Comparison of ENCODE assay signal across 13 cellular contexts in the genomic region with DNA sequence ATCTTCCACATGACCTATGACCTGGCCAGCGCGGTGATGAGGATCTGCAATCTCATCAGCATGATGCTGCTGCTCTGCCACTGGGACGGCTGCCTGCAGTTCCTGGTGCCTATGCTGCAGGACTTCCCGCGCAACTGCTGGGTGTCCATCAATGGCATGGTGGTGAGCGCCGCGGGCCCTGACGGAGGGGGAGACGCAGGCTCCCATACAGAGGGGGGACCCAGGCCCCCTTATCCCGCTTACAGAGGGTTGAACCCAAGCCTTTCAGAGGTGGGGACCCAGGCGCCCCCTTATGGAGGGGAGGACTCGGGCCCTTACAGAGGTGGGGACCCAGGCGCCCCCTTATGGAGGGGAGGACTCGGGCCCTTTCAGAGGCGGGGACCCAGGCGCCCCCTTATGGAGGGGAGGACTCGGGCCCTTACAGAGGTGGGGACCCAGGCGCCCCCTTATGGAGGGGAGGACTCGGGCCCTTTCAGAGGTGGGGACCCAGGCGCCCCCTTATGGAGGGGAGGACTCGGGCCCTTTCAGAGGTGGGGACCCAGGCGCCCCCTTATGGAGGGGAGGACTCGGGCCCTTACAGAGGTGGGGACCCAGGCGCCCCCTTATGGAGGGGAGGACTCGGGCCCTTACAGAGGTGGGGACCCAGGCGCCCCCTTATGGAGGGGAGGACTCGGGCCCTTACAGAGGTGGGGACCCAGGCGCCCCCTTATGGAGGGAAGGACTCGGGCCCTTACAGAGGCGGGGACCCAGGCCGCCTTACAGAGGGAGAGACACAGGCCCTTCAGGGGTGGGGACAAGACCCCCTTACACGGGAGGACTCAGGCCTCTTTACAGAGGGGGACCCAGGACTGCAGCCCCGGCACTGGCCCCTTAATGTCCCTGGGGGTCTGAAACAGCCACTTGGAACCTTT. TPM values are rescaled to one million over a fixed set of nuclear protein-coding genes. Genes with fewer than 3 reads are reported as not detected.
DNase-seq lines count a peak whose midpoint lies in the region; ATAC-seq and TF ChIP-seq lines count a peak whose summit lies in the region.
"Not testable (repeated sequence)": the region's sequence is repeated elsewhere in the genome, so short reads cannot be mapped to it uniquely, and the experiment has no call there.
"Had no signal": no experiment of that assay in that cellular context is flagged by ENCODE, and none has a peak within 500 bp of the region (broad histone marks: within the 10 kb centered on the region; RNA-seq: fewer than 3 reads in every experiment).

No MANE protein-coding gene starts in this region.

- not testable (repeated sequence) for H3K27ac Mint-ChIP-seq in activated CD4-positive, alpha-beta T cell treated with anti-CD3 and anti-CD28 coated beads, Interleukin-2, amount 10 ng/mL, durations not matched to agents 24 days and 14 days; activated T-cell treated with anti-CD3 and anti-CD28 coated beads, Interleukin-2, amount 50 U/mL, for 72 hours; endothelial cell (ENCODE audit: unreplicated experiment); stimulated activated memory B cell treated with anti-CD40 and anti-IgM and Interleukin-4, amounts not matched to agents 10 μg/mL and 1 μg/mL and 100 μg/mL, for 72 hours

- H3K4me3 Mint-ChIP-seq in activated CD4-positive, alpha-beta T cell treated with anti-CD3 and anti-CD28 coated beads, Interleukin-2, amount 10 ng/mL, durations not matched to agents 24 days and 14 days; endothelial cell (ENCODE audit: unreplicated experiment); stimulated activated memory B cell treated with anti-CD40 and anti-IgM and Interleukin-4, amounts not matched to agents 10 μg/mL and 1 μg/mL and 100 μg/mL, for 72 hours: not testable (repeated sequence)
- peak overlapping the region in 1 of 2 donors; percentile 73 for H3K4me3 Mint-ChIP-seq in activated T-cell treated with anti-CD3 and anti-CD28 coated beads, Interleukin-2, amount 50 U/mL, for 72 hours

- H3K9me3 Mint-ChIP-seq in activated CD4-positive, alpha-beta T cell treated with anti-CD3 and anti-CD28 coated beads, Interleukin-2, amount 10 ng/mL, durations not matched to agents 24 days and 14 days; activated T-cell treated with anti-CD3 and anti-CD28 coated beads, Interleukin-2, amount 50 U/mL, for 72 hours: not testable (repeated sequence)
- H3K9me3 Mint-ChIP-seq in endothelial cell (ENCODE audit: unreplicated experiment): peaks cover 10% of the 10 kb centered on the region
- H3K9me3 Mint-ChIP-seq in stimulated activated memory B cell treated with anti-CD40 and anti-IgM and Interleukin-4, amounts not matched to agents 10 μg/mL and 1 μg/mL and 100 μg/mL, for 72 hours: peaks cover 15% of the 10 kb centered on the region

- intact Hi-C loops in activated CD4-positive, alpha-beta T cell treated with anti-CD3 and anti-CD28 coated beads, Interleukin-2, amount 10 ng/mL, durations not matched to agents 24 days and 14 days (cut with micrococcal nuclease): loop anchor here (2.0 kb wide), 1 partner anchor 73 kb away; no protein-coding TSS in a partner anchor

- H3K36me3 Mint-ChIP-seq in activated CD4-positive, alpha-beta T cell treated with anti-CD3 and anti-CD28 coated beads, Interleukin-2, amount 10 ng/mL, durations not matched to agents 24 days and 14 days (ENCODE audit: low read depth); activated T-cell treated with anti-CD3 and anti-CD28 coated beads, Interleukin-2, amount 50 U/mL, for 72 hours (ENCODE audit: insufficient read depth in 2 of 2); endothelial cell (ENCODE audit: low read depth, unreplicated experiment); stimulated activated memory B cell treated with anti-CD40 and anti-IgM and Interleukin-4, amounts not matched to agents 10 μg/mL and 1 μg/mL and 100 μg/mL, for 72 hours: not testable (repeated sequence)

- H3K4me1 Mint-ChIP-seq in activated CD4-positive, alpha-beta T cell treated with anti-CD3 and anti-CD28 coated beads, Interleukin-2, amount 10 ng/mL, durations not matched to agents 24 days and 14 days; activated T-cell treated with anti-CD3 and anti-CD28 coated beads, Interleukin-2, amount 50 U/mL, for 72 hours (ENCODE audit: low read depth); endothelial cell (ENCODE audit: unreplicated experiment); stimulated activated memory B cell treated with anti-CD40 and anti-IgM and Interleukin-4, amounts not matched to agents 10 μg/mL and 1 μg/mL and 100 μg/mL, for 72 hours: not testable (repeated sequence)

- not testable (repeated sequence) for H3K27me3 Mint-ChIP-seq in activated CD4-positive, alpha-beta T cell treated with anti-CD3 and anti-CD28 coated beads, Interleukin-2, amount 10 ng/mL, durations not matched to agents 24 days and 14 days; activated T-cell treated with anti-CD3 and anti-CD28 coated beads, Interleukin-2, amount 50 U/mL, for 72 hours (ENCODE audit: low read depth); endothelial cell (ENCODE audit: unreplicated experiment); stimulated activated memory B cell treated with anti-CD40 and anti-IgM and Interleukin-4, amounts not matched to agents 10 μg/mL and 1 μg/mL and 100 μg/mL, for 72 hours

- peak; percentile 14 to 32 for ATAC-seq in activated T-cell treated with anti-CD3 and anti-CD28 coated beads, Interleukin-2, amount 50 U/mL, for 72 hours (replicated peaks in 1 of 2)
- ATAC-seq in stimulated activated memory B cell treated with anti-CD40 and anti-IgM and Interleukin-4, amounts not matched to agents 10 μg/mL and 1 μg/mL and 100 μg/mL, for 72 hours: peak; percentile 14

- peak; percentile 23 for TF ChIP-seq CTCF in endothelial cell (IDR thresholded peaks at IDR 0.05; ENCODE audit: unreplicated experiment)

- in situ Hi-C loops in KBM-7 (cut with MboI; ENCODE audit: low pct_unique_long_range_greater_than_20kb, low sequenced_read_pairs): not testable (repeated sequence)

- peak; percentile 32 for DNase-seq in DMS53 (lab: John Stamatoyannopoulos, UW)
- peak; percentile 38 for DNase-seq in KBM-7
- peak; percentile 22 to 53 for DNase-seq in NCI-H526 (lab: John Stamatoyannopoulos, UW)
- peak; percentile 84 for DNase-seq in RPMI8226
- peak; percentile 76 for DNase-seq in activated CD4-positive, alpha-beta T cell treated with anti-CD3 and anti-CD28 coated beads, Interleukin-2, amount 10 ng/mL, durations not matched to agents 24 days and 14 days
- DNase-seq in activated T-cell treated with anti-CD3 and anti-CD28 coated beads, Interleukin-2, amount 50 U/mL, for 72 hours: peak; percentile 52 to 55
- DNase-seq in endothelial cell (ENCODE audit: low spot score): not testable (repeated sequence)

RNA-seq across cellular contexts. Expression of gene HCN2, which starts 15.6 kb away (rescaled TPM):
- 1.1 TPM in 2 replicates for total RNA-seq in activated CD4-positive, alpha-beta T cell treated with anti-CD3 and anti-CD28 coated beads, Interleukin-2, amount 10 ng/mL, durations not matched to agents 24 days and 14 days
- 1 to 10 TPM in 1 of 2 donors, under 1 TPM in 1; 0.81 to 1.1 TPM for total RNA-seq in activated T-cell treated with anti-CD3 and anti-CD28 coated beads, Interleukin-2, amount 50 U/mL, for 72 hours
- 0.28 TPM for total RNA-seq in endothelial cell (ENCODE audit: unreplicated experiment)
- total RNA-seq: skeletal muscle tissue, subcutaneous adipose tissue had no signal

RNA-seq across cellular contexts. Expression of gene POLRMT, which starts 28.0 kb away (rescaled TPM):
- total RNA-seq in activated CD4-positive, alpha-beta T cell treated with anti-CD3 and anti-CD28 coated beads, Interleukin-2, amount 10 ng/mL, durations not matched to agents 24 days and 14 days: 103 and 104 TPM in 2 replicates
- total RNA-seq in activated T-cell treated with anti-CD3 and anti-CD28 coated beads, Interleukin-2, amount 50 U/mL, for 72 hours: 10 to 100 TPM; 62.7 to 79.0 TPM
- total RNA-seq in endothelial cell (ENCODE audit: unreplicated experiment): 53.6 TPM

RNA-seq across cellular contexts. Expression of gene BSG, which starts 32.9 kb away (rescaled TPM):
- total RNA-seq in activated CD4-positive, alpha-beta T cell treated with anti-CD3 and anti-CD28 coated beads, Interleukin-2, amount 10 ng/mL, durations not matched to agents 24 days and 14 days: 291 and 297 TPM in 2 replicates
- total RNA-seq in activated T-cell treated with anti-CD3 and anti-CD28 coated beads, Interleukin-2, amount 50 U/mL, for 72 hours: 100 to 1,000 TPM; 144 to 162 TPM
- 353 TPM for total RNA-seq in endothelial cell (ENCODE audit: unreplicated experiment)

RNA-seq across cellular contexts. Expression of gene FGF22, which starts 34.4 kb away (rescaled TPM):
- not detected in 2 replicates for total RNA-seq in activated CD4-positive, alpha-beta T cell treated with anti-CD3 and anti-CD28 coated beads, Interleukin-2, amount 10 ng/mL, durations not matched to agents 24 days and 14 days
- total RNA-seq in activated T-cell treated with anti-CD3 and anti-CD28 coated beads, Interleukin-2, amount 50 U/mL, for 72 hours: not detected
- not detected for total RNA-seq in endothelial cell (ENCODE audit: unreplicated experiment)
- total RNA-seq: dermis blood vessel endothelial cell; gastrocnemius medialis; skeletal muscle tissue; T-helper 1 cell treated with Interleukin-12 subunit alpha and Interleukin-12 subunit beta and Interleukin-4 antibody, amounts not matched to agents 30 ng/mL and 1 ng/mL, for 36 hours had no signal

RNA-seq across cellular contexts. Expression of gene RNF126, which starts 57.7 kb away (rescaled TPM):
- 109 and 110 TPM in 2 replicates for total RNA-seq in activated CD4-positive, alpha-beta T cell treated with anti-CD3 and anti-CD28 coated beads, Interleukin-2, amount 10 ng/mL, durations not matched to agents 24 days and 14 days
- total RNA-seq in activated T-cell treated with anti-CD3 and anti-CD28 coated beads, Interleukin-2, amount 50 U/mL, for 72 hours: 10 to 100 TPM; 72.8 to 91.8 TPM
- total RNA-seq in endothelial cell (ENCODE audit: unreplicated experiment): 41.7 TPM
